1 cellular context compared by ENCODE assay signal in genomic region chr7:73811760-73812168, GRCh38.
TF ChIP-seq lines count a peak whose summit lies in the region.

No MANE protein-coding gene starts in this region.

TF ChIP-seq in H1, 55 proteins besides CTCF, POLR2A, EP300 and RAD21:
- TF ChIP-seq POU5F1 (IDR thresholded peaks at IDR 0.05; ENCODE audit: low read depth, low read length) = no peak
- TF ChIP-seq RXRA (IDR thresholded peaks at IDR 0.05; ENCODE audit: insufficient read depth, low read depth, low read length) = no peak
- no peak for TF ChIP-seq E2F6 (IDR thresholded peaks at IDR 0.05)
- no peak for TF ChIP-seq CBX8 (IDR thresholded peaks at IDR 0.05; ENCODE audit: borderline replicate concordance, low read depth, low read length)
- no peak for TF ChIP-seq SRF (IDR thresholded peaks at IDR 0.05; ENCODE audit: low read depth, low read length)
- TF ChIP-seq GTF2F1 (IDR thresholded peaks at IDR 0.05; ENCODE audit: borderline replicate concordance, low read depth, low read length) = no peak
- no peak for TF ChIP-seq POLR2AphosphoS5 (IDR thresholded peaks at IDR 0.05; ENCODE audit: low read depth, low read length)
- TF ChIP-seq KDM1A (IDR thresholded peaks at IDR 0.05; ENCODE audit: borderline replicate concordance, low read length) = no peak
- no peak for TF ChIP-seq SAP30 (IDR thresholded peaks at IDR 0.05; ENCODE audit: insufficient read depth, insufficient replicate concordance, low read length)
- TF ChIP-seq CHD2 (IDR thresholded peaks at IDR 0.05; ENCODE audit: low read length) = no peak
- no peak for TF ChIP-seq NRF1 (IDR thresholded peaks at IDR 0.05; ENCODE audit: low read depth, low read length)
- no peak for TF ChIP-seq CBX5 (IDR thresholded peaks at IDR 0.05; ENCODE audit: low read depth, low read length)
- no peak for TF ChIP-seq SP2 (IDR thresholded peaks at IDR 0.05; ENCODE audit: low read length)
- TF ChIP-seq SUZ12 (IDR thresholded peaks at IDR 0.05; ENCODE audit: low read length) = no peak
- no peak for TF ChIP-seq TAF1 (IDR thresholded peaks at IDR 0.05; ENCODE audit: low read depth, low read length)
- TF ChIP-seq CHD1 (IDR thresholded peaks at IDR 0.05; ENCODE audit: low read depth, low read length) = no peak
- TF ChIP-seq EGR1 (IDR thresholded peaks at IDR 0.05; ENCODE audit: borderline replicate concordance, low read depth, low read length) = no peak
- peak; percentile 73 for TF ChIP-seq BACH1 (IDR thresholded peaks at IDR 0.05; ENCODE audit: low read length)
- TF ChIP-seq ZNF274 (IDR thresholded peaks at IDR 0.05; ENCODE audit: borderline replicate concordance, extremely low read depth, low read length) = no peak
- no peak for TF ChIP-seq SIX5 (IDR thresholded peaks at IDR 0.05; ENCODE audit: low read depth, low read length)
- no peak for TF ChIP-seq TEAD4 (IDR thresholded peaks at IDR 0.05; ENCODE audit: low read depth, low read length)
- no peak for TF ChIP-seq CTBP2 (IDR thresholded peaks at IDR 0.05; ENCODE audit: borderline replicate concordance, insufficient read depth, insufficient read length, low read length)
- no peak for TF ChIP-seq CHD7 (IDR thresholded peaks at IDR 0.05; ENCODE audit: insufficient replicate concordance, low read length)
- no peak for TF ChIP-seq CREB1 (IDR thresholded peaks at IDR 0.05)
- no peak for TF ChIP-seq NANOG (IDR thresholded peaks at IDR 0.05; ENCODE audit: insufficient read depth, low read depth, low read length, poor library complexity, severe bottlenecking)
- TF ChIP-seq SP4 (IDR thresholded peaks at IDR 0.05; ENCODE audit: low read length) = no peak
- 0 out of 2 replicates have a peak, but pooled peaks have one; percentile 65 for TF ChIP-seq TCF12 (IDR thresholded peaks at IDR 0.05; ENCODE audit: low read depth, low read length)
- peak; percentile 66; the same call in 1 of the 2 replicates for TF ChIP-seq YY1 (IDR thresholded peaks at IDR 0.05; ENCODE audit: low read depth, low read length)
- no peak for TF ChIP-seq ATF3 (IDR thresholded peaks at IDR 0.05; ENCODE audit: insufficient read depth, low read depth, low read length)
- no peak for TF ChIP-seq RNF2 (IDR thresholded peaks at IDR 0.05; ENCODE audit: borderline replicate concordance, low read depth, low read length, missing control alignments, poor library complexity, severe bottlenecking)
- no peak for TF ChIP-seq BRCA1 (IDR thresholded peaks at IDR 0.05; ENCODE audit: low read depth, low read length)
- no peak for TF ChIP-seq JUN (IDR thresholded peaks at IDR 0.05; ENCODE audit: low read depth, low read length)
- TF ChIP-seq KDM5A (IDR thresholded peaks at IDR 0.05; ENCODE audit: low read length) = no peak
- TF ChIP-seq JUND (IDR thresholded peaks at IDR 0.05; ENCODE audit: low read length) = no peak
- TF ChIP-seq EZH2 (IDR thresholded peaks at IDR 0.05; ENCODE audit: low read depth, low read length, severe bottlenecking) = no peak
- no peak for TF ChIP-seq GABPA (IDR thresholded peaks at IDR 0.05; ENCODE audit: borderline replicate concordance, insufficient read depth, low read length)
- no peak for TF ChIP-seq FOSL1 (IDR thresholded peaks at IDR 0.05; ENCODE audit: insufficient read depth, low read depth, low read length)
- TF ChIP-seq BCL11A (IDR thresholded peaks at IDR 0.05; ENCODE audit: low read depth in 2 of 2, low read length in 2 of 2) = no peak
- TF ChIP-seq USF2 (IDR thresholded peaks at IDR 0.05; ENCODE audit: low read length) = no peak
- no peak for TF ChIP-seq MAFK (IDR thresholded peaks at IDR 0.05; ENCODE audit: low read depth, low read length)
- TF ChIP-seq RBBP5 (IDR thresholded peaks at IDR 0.05; ENCODE audit: borderline replicate concordance, low read depth, low read length) = no peak
- peak; percentile 28; the same call in 1 of the 2 replicates for TF ChIP-seq RFX5 (IDR thresholded peaks at IDR 0.05; ENCODE audit: borderline replicate concordance, low read depth, low read length)
- TF ChIP-seq CEBPB (IDR thresholded peaks at IDR 0.05; ENCODE audit: low read depth, low read length) = no peak; the same call in 1 of the 2 replicates
- no peak for TF ChIP-seq TBP (IDR thresholded peaks at IDR 0.05; ENCODE audit: low read depth, low read length)
- 0 out of 4 replicates have a peak, but pooled peaks of 1 of the 2 experiments have one; percentile 48 for TF ChIP-seq SIN3A (conservative IDR thresholded peaks at IDR 0.05 in 1 of 2, IDR thresholded peaks at IDR 0.05 in 1 of 2; ENCODE audit: low read depth in 1 of 2, low read length in 2 of 2)
- TF ChIP-seq ASH2L (IDR thresholded peaks at IDR 0.05; ENCODE audit: low read length) = no peak
- 0 out of 4 replicates have a peak, but pooled peaks of 1 of the 2 experiments have one; percentile 34 for TF ChIP-seq HDAC2 (IDR thresholded peaks at IDR 0.05; ENCODE audit: borderline replicate concordance in 1 of 2, low read depth in 2 of 2, low read length in 2 of 2)
- TF ChIP-seq MAX (IDR thresholded peaks at IDR 0.05) = peak; percentile 38; the same call in 1 of the 2 replicates
- no peak for TF ChIP-seq SP1 (IDR thresholded peaks at IDR 0.05; ENCODE audit: low read depth, low read length)
- no peak for TF ChIP-seq ATF2 (IDR thresholded peaks at IDR 0.05; ENCODE audit: low read length)
- TF ChIP-seq KDM4A (IDR thresholded peaks at IDR 0.05; ENCODE audit: low read depth, low read length, severe bottlenecking) = no peak
